1 cellular context compared by ENCODE assay signal in the genomic region with DNA sequence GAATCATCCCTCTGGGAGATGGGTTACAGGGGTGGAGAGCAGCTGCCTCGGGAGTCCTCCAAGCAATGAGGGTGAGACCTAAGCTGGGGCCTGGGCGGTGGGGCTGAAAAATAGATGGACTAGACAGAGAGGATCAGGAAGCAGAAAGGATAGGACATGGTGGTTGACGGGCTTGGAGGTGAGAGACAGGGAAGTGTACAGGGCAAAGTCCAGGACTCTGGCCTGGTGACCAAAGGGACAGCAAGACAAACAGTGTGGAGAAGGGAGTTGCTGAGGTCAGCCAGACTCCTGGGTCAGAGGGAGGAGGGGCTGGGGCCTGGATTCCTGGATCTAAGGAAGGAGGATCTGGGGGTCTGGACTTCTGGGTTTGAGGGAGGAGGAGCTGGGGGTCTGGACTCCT.
TF ChIP-seq lines count a peak whose summit lies in the region.

No MANE protein-coding gene starts in this region.

TF ChIP-seq in HepG2, 621 proteins besides CTCF, POLR2A, EP300 and RAD21 (continued from another document and continues in another):
- TF ChIP-seq, protein P1, sequence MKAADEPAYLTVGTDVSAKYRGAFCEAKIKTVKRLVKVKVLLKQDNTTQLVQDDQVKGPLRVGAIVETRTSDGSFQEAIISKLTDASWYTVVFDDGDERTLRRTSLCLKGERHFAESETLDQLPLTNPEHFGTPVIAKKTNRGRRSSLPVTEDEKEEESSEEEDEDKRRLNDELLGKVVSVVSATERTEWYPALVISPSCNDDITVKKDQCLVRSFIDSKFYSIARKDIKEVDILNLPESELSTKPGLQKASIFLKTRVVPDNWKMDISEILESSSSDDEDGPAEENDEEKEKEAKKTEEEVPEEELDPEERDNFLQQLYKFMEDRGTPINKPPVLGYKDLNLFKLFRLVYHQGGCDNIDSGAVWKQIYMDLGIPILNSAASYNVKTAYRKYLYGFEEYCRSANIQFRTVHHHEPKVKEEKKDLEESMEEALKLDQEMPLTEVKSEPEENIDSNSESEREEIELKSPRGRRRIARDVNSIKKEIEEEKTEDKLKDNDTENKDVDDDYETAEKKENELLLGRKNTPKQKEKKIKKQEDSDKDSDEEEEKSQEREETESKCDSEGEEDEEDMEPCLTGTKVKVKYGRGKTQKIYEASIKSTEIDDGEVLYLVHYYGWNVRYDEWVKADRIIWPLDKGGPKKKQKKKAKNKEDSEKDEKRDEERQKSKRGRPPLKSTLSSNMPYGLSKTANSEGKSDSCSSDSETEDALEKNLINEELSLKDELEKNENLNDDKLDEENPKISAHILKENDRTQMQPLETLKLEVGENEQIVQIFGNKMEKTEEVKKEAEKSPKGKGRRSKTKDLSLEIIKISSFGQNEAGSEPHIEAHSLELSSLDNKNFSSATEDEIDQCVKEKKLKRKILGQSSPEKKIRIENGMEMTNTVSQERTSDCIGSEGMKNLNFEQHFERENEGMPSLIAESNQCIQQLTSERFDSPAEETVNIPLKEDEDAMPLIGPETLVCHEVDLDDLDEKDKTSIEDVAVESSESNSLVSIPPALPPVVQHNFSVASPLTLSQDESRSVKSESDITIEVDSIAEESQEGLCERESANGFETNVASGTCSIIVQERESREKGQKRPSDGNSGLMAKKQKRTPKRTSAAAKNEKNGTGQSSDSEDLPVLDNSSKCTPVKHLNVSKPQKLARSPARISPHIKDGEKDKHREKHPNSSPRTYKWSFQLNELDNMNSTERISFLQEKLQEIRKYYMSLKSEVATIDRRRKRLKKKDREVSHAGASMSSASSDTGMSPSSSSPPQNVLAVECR (CRISPR knock-in tag; IDR thresholded peaks at IDR 0.05; ENCODE audit: borderline replicate concordance) = peak; percentile 55; the same call in 1 of the 2 replicates
- TF ChIP-seq ZNF24 (IDR thresholded peaks at IDR 0.05) (no peak), ZNF430 (CRISPR knock-in tag; IDR thresholded peaks at IDR 0.05) (peak; percentile 72; the same call in 1 of the 2 replicates), ZC3H13 (CRISPR knock-in tag; IDR thresholded peaks at IDR 0.05) (no peak), ERF (CRISPR knock-in tag; IDR thresholded peaks at IDR 0.05) (peak; percentile 82; the same call in 1 of the 2 replicates), RFXAP (CRISPR knock-in tag; IDR thresholded peaks at IDR 0.05; ENCODE audit: borderline replicate concordance) (no peak; the same call in 1 of the 2 replicates), FOXO1 (CRISPR knock-in tag; IDR thresholded peaks at IDR 0.05) (peak; percentile 59; the same call in 1 of the 2 replicates), NR1H2 (CRISPR knock-in tag; IDR thresholded peaks at IDR 0.05; ENCODE audit: borderline replicate concordance, low read depth) (no peak), ZNF792 (CRISPR knock-in tag; IDR thresholded peaks at IDR 0.05) (peak; percentile 77), BRD4 (CRISPR knock-in tag; IDR thresholded peaks at IDR 0.05) (no peak), HMG20A (CRISPR knock-in tag; IDR thresholded peaks at IDR 0.05; ENCODE audit: borderline replicate concordance) (peak; percentile 41; the same call in 1 of the 2 replicates), HOXA5 (CRISPR knock-in tag; IDR thresholded peaks at IDR 0.05) (no peak), ZZZ3 (CRISPR knock-in tag; IDR thresholded peaks at IDR 0.05; ENCODE audit: borderline replicate concordance) (no peak), ZNF446 (CRISPR knock-in tag; IDR thresholded peaks at IDR 0.05) (no peak), NFE2 (CRISPR knock-in tag; IDR thresholded peaks at IDR 0.05) (no peak), LCORL (IDR thresholded peaks at IDR 0.05) (no peak), LCORL (CRISPR knock-in tag; IDR thresholded peaks at IDR 0.05) (peak; percentile 58; the same call in 1 of the 2 replicates), NR2F2 (IDR thresholded peaks at IDR 0.05; ENCODE audit: borderline replicate concordance, low read depth) (0 out of 2 replicates have a peak, but pooled peaks have one; percentile 39), ZNF644 (CRISPR knock-in tag; IDR thresholded peaks at IDR 0.05; ENCODE audit: low read depth) (peak; percentile 99), RAD51 (IDR thresholded peaks at IDR 0.05; ENCODE audit: borderline replicate concordance) (no peak), ZNF572 (CRISPR knock-in tag; IDR thresholded peaks at IDR 0.05) (peak; percentile 74; the same call in 1 of the 2 replicates), SETDB1 (CRISPR knock-in tag; IDR thresholded peaks at IDR 0.05; ENCODE audit: borderline replicate concordance) (no peak), MYC (CRISPR knock-in tag; IDR thresholded peaks at IDR 0.05; ENCODE audit: borderline replicate concordance) (peak; percentile 27; the same call in 1 of the 2 replicates), ZNF207 (IDR thresholded peaks at IDR 0.05; ENCODE audit: borderline replicate concordance) (no peak), FOXC1 (CRISPR knock-in tag; IDR thresholded peaks at IDR 0.05; ENCODE audit: borderline replicate concordance) (0 out of 2 replicates have a peak, but pooled peaks have one; percentile 39), ZNF776 (CRISPR knock-in tag; IDR thresholded peaks at IDR 0.05) (no peak), ZNF121 (CRISPR knock-in tag; IDR thresholded peaks at IDR 0.05) (no peak), ZMYM2 (CRISPR knock-in tag; IDR thresholded peaks at IDR 0.05) (peak; percentile 77), SP4 (CRISPR knock-in tag; IDR thresholded peaks at IDR 0.05) (0 out of 2 replicates have a peak, but pooled peaks have one; percentile 38), ZBTB42 (CRISPR knock-in tag; IDR thresholded peaks at IDR 0.05) (no peak), SP140L (CRISPR knock-in tag; IDR thresholded peaks at IDR 0.05; ENCODE audit: borderline replicate concordance) (no peak), SOX13 (IDR thresholded peaks at IDR 0.05) (no peak), SOX13 (CRISPR knock-in tag; conservative IDR thresholded peaks at IDR 0.05 in 1 of 2, IDR thresholded peaks at IDR 0.05 in 1 of 2) (peak in 1 of 2 experiments; percentile 56; a peak in 1 of 4 replicates), TCF7L2 (IDR thresholded peaks at IDR 0.05; ENCODE audit: low read depth, low read length) (no peak), REL (CRISPR knock-in tag; conservative IDR thresholded peaks at IDR 0.05) (no peak), SALL1 (CRISPR knock-in tag; IDR thresholded peaks at IDR 0.05) (peak; percentile 86), CENPT (CRISPR knock-in tag; IDR thresholded peaks at IDR 0.05; ENCODE audit: low read depth) (no peak), ZNF451 (CRISPR knock-in tag; IDR thresholded peaks at IDR 0.05) (0 out of 2 replicates have a peak, but pooled peaks have one; percentile 37), CAMTA2 (CRISPR knock-in tag; IDR thresholded peaks at IDR 0.05; ENCODE audit: borderline replicate concordance) (no peak), SMYD3 (CRISPR knock-in tag; IDR thresholded peaks at IDR 0.05) (no peak), ZNF775 (CRISPR knock-in tag; IDR thresholded peaks at IDR 0.05; ENCODE audit: borderline replicate concordance) (0 out of 2 replicates have a peak, but pooled peaks have one; percentile 9), MAF1 (CRISPR knock-in tag; IDR thresholded peaks at IDR 0.05; ENCODE audit: borderline replicate concordance) (no peak), NFYB (CRISPR knock-in tag; IDR thresholded peaks at IDR 0.05) (no peak), MEIS2 (CRISPR knock-in tag; IDR thresholded peaks at IDR 0.05) (peak; percentile 58; the same call in 1 of the 2 replicates)
- TF ChIP-seq, protein P2, sequence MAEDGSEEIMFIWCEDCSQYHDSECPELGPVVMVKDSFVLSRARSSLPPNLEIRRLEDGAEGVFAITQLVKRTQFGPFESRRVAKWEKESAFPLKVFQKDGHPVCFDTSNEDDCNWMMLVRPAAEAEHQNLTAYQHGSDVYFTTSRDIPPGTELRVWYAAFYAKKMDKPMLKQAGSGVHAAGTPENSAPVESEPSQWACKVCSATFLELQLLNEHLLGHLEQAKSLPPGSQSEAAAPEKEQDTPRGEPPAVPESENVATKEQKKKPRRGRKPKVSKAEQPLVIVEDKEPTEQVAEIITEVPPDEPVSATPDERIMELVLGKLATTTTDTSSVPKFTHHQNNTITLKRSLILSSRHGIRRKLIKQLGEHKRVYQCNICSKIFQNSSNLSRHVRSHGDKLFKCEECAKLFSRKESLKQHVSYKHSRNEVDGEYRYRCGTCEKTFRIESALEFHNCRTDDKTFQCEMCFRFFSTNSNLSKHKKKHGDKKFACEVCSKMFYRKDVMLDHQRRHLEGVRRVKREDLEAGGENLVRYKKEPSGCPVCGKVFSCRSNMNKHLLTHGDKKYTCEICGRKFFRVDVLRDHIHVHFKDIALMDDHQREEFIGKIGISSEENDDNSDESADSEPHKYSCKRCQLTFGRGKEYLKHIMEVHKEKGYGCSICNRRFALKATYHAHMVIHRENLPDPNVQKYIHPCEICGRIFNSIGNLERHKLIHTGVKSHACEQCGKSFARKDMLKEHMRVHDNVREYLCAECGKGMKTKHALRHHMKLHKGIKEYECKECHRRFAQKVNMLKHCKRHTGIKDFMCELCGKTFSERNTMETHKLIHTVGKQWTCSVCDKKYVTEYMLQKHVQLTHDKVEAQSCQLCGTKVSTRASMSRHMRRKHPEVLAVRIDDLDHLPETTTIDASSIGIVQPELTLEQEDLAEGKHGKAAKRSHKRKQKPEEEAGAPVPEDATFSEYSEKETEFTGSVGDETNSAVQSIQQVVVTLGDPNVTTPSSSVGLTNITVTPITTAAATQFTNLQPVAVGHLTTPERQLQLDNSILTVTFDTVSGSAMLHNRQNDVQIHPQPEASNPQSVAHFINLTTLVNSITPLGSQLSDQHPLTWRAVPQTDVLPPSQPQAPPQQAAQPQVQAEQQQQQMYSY (CRISPR knock-in tag; IDR thresholded peaks at IDR 0.05) = 0 out of 2 replicates have a peak, but pooled peaks have one; percentile 43
- TF ChIP-seq, protein P3, sequence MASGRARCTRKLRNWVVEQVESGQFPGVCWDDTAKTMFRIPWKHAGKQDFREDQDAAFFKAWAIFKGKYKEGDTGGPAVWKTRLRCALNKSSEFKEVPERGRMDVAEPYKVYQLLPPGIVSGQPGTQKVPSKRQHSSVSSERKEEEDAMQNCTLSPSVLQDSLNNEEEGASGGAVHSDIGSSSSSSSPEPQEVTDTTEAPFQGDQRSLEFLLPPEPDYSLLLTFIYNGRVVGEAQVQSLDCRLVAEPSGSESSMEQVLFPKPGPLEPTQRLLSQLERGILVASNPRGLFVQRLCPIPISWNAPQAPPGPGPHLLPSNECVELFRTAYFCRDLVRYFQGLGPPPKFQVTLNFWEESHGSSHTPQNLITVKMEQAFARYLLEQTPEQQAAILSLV (CRISPR knock-in tag; IDR thresholded peaks at IDR 0.05; ENCODE audit: borderline replicate concordance) = no peak
- TF ChIP-seq, protein P4, sequence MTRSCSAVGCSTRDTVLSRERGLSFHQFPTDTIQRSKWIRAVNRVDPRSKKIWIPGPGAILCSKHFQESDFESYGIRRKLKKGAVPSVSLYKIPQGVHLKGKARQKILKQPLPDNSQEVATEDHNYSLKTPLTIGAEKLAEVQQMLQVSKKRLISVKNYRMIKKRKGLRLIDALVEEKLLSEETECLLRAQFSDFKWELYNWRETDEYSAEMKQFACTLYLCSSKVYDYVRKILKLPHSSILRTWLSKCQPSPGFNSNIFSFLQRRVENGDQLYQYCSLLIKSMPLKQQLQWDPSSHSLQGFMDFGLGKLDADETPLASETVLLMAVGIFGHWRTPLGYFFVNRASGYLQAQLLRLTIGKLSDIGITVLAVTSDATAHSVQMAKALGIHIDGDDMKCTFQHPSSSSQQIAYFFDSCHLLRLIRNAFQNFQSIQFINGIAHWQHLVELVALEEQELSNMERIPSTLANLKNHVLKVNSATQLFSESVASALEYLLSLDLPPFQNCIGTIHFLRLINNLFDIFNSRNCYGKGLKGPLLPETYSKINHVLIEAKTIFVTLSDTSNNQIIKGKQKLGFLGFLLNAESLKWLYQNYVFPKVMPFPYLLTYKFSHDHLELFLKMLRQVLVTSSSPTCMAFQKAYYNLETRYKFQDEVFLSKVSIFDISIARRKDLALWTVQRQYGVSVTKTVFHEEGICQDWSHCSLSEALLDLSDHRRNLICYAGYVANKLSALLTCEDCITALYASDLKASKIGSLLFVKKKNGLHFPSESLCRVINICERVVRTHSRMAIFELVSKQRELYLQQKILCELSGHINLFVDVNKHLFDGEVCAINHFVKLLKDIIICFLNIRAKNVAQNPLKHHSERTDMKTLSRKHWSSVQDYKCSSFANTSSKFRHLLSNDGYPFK (CRISPR knock-in tag; IDR thresholded peaks at IDR 0.05; ENCODE audit: borderline replicate concordance) = peak; percentile 47; the same call in 1 of the 2 replicates
- TF ChIP-seq, protein P5, sequence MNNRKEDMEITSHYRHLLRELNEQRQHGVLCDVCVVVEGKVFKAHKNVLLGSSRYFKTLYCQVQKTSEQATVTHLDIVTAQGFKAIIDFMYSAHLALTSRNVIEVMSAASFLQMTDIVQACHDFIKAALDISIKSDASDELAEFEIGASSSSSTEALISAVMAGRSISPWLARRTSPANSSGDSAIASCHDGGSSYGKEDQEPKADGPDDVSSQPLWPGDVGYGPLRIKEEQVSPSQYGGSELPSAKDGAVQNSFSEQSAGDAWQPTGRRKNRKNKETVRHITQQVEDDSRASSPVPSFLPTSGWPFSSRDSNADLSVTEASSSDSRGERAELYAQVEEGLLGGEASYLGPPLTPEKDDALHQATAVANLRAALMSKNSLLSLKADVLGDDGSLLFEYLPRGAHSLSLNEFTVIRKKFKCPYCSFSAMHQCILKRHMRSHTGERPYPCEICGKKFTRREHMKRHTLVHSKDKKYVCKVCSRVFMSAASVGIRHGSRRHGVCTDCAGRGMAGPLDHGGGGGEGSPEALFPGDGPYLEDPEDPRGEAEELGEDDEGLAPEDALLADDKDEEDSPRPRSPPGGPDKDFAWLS (CRISPR knock-in tag; IDR thresholded peaks at IDR 0.05; ENCODE audit: borderline replicate concordance) = no peak
- TF ChIP-seq, protein P6, sequence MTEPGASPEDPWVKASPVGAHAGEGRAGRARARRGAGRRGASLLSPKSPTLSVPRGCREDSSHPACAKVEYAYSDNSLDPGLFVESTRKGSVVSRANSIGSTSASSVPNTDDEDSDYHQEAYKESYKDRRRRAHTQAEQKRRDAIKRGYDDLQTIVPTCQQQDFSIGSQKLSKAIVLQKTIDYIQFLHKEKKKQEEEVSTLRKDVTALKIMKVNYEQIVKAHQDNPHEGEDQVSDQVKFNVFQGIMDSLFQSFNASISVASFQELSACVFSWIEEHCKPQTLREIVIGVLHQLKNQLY (CRISPR knock-in tag; IDR thresholded peaks at IDR 0.05) = 0 out of 2 replicates have a peak, but pooled peaks have one; percentile 44
- TF ChIP-seq, protein P7, sequence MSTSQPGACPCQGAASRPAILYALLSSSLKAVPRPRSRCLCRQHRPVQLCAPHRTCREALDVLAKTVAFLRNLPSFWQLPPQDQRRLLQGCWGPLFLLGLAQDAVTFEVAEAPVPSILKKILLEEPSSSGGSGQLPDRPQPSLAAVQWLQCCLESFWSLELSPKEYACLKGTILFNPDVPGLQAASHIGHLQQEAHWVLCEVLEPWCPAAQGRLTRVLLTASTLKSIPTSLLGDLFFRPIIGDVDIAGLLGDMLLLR (CRISPR knock-in tag; IDR thresholded peaks at IDR 0.05) = no peak
- TF ChIP-seq, protein P8, sequence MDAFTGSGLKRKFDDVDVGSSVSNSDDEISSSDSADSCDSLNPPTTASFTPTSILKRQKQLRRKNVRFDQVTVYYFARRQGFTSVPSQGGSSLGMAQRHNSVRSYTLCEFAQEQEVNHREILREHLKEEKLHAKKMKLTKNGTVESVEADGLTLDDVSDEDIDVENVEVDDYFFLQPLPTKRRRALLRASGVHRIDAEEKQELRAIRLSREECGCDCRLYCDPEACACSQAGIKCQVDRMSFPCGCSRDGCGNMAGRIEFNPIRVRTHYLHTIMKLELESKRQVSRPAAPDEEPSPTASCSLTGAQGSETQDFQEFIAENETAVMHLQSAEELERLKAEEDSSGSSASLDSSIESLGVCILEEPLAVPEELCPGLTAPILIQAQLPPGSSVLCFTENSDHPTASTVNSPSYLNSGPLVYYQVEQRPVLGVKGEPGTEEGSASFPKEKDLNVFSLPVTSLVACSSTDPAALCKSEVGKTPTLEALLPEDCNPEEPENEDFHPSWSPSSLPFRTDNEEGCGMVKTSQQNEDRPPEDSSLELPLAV (CRISPR knock-in tag; conservative IDR thresholded peaks at IDR 0.05; ENCODE audit: low read depth) = no peak
